ENCODE assay signal across 19 cellular contexts in the genomic region with DNA sequence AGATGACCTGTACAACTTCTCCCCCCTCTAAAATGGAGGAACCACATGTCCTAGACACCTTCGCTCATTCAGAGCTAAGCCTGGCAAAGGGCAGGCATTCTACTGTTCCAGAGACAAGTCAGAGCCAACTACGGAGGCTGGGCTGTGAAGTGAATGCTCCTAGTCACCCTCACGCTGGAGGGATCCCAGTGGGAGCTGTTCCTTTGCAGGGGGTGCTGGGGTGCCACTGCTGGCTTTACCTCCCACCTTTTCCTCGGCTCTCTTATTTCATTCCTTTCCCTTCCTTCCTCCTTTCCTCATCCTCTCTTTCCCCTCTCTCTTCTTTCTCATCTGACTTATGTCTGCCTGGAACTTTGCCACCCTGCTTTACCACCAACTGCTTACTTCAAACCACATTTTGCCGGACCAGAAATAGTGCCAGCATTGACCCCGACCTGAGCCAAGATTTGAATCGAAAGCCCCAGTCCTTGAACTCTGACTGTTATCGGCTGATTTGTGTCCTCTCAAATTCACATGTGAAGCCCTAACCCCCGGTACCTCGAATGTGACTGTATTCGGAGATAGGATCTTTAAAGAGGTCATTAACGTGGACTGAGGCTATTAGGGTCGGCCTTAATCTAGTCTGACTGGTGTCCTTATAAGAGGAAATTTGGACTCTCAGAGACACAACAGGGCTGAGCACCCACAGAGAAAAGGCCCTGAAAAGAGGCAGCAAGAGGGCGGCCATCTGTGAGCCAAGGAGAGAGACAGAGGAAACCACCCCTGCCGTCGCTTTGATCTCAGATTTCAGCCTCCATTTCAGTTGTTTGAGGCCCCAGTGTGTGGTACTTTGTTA. TPM values are rescaled to one million over a fixed set of nuclear protein-coding genes. Genes with fewer than 3 reads are reported as not detected.
"Had no signal": no experiment of that assay in that cellular context is flagged by ENCODE, and none has a peak within 500 bp of the region (broad histone marks: within the 10 kb centered on the region; RNA-seq: fewer than 3 reads in every experiment).

No MANE protein-coding gene starts in this region.

- H3K27ac ChIP-seq: adrenal gland, coronary artery, esophagus muscularis mucosa, hepatocyte, prostate gland, right lobe of liver, thoracic aorta, upper lobe of right lung, WERI-Rb-1 had no signal

- H3K27me3 ChIP-seq: adrenal gland, right lobe of liver had no signal

- H3K9me3 ChIP-seq: adrenal gland, esophagus muscularis mucosa, prostate gland, right lobe of liver, thoracic aorta, upper lobe of right lung had no signal

- H3K4me3 ChIP-seq: adrenal gland, coronary artery, esophagus muscularis mucosa, hepatocyte, prostate gland, right lobe of liver, thoracic aorta, upper lobe of right lung had no signal

- DNase-seq: activated CD4-positive, alpha-beta memory T cell treated with anti-CD3 and anti-CD28 coated beads for 36 hours; activated T-cell treated with anti-CD3 and anti-CD28 coated beads, Interleukin-2, amount 50 U/mL, for 24 hours; adrenal gland; caudate nucleus; kidney glomerular epithelial cell; mesendoderm; nephron progenitor cell; right lobe of liver; upper lobe of right lung; WERI-Rb-1 had no signal

- H3K79me2 ChIP-seq: hepatocyte had no signal

- H3K4me2 ChIP-seq: hepatocyte had no signal

- H3K4me1 ChIP-seq: prostate gland, right lobe of liver, upper lobe of right lung had no signal

- H2AFZ ChIP-seq: hepatocyte had no signal

- H3K36me3 ChIP-seq: adrenal gland, esophagus muscularis mucosa, prostate gland, right lobe of liver, thoracic aorta, upper lobe of right lung, WERI-Rb-1 had no signal

RNA-seq across cellular contexts. Expression of a gene that starts 31.4 kb away (rescaled TPM):
- total RNA-seq: activated CD4-positive, alpha-beta memory T cell treated with anti-CD3 and anti-CD28 coated beads for 36 hours; adrenal gland; esophagus muscularis mucosa; glomerular endothelial cell; hepatocyte; lower leg skin; osteoblast; right lobe of liver; T-helper 1 cell treated with Interleukin-12 subunit alpha and Interleukin-12 subunit beta and Interleukin-4 antibody, amounts not matched to agents 30 ng/mL and 1 ng/mL, for 36 hours; thoracic aorta; upper lobe of right lung had no signal
- polyA plus RNA-seq: adrenal gland, hepatocyte had no signal
